ENCODE assay signal across 7 cellular contexts in the genomic region with DNA sequence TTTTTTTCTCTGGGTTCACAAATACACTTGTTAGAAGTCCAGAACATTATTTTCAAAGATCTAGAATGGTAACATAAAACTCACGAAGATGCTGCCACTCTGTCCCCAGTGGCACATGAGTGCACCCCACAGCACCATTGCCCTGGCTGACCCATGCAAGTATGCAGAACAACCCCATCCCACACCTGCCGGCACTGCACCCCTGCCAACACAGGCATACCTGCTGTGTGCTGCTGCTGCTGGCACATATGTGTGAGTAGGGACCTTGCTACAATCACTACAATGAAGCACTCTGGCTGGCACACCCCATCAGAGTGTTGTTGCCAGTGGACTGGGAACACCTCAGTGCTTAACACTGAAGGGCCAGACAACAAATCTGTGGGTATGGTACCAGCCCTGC.
"Had no signal": no experiment of that assay in that cellular context is flagged by ENCODE, and none has a peak within 500 bp of the region (broad histone marks: within the 10 kb centered on the region; RNA-seq: fewer than 3 reads in every experiment).

No MANE protein-coding gene starts in this region.

- ATAC-seq: HepG2, K562 had no signal

- H3K27ac ChIP-seq: HL-60 had no signal

- H3K4me1 Mint-ChIP-seq: IgD-negative memory B cell had no signal

- H3K4me3 ChIP-seq: K562 had no signal

- FAIRE-seq: HepG2, HTR-8/SVneo, K562 had no signal

- H3K9me3 Mint-ChIP-seq: IgD-negative memory B cell had no signal

- H3K27ac Mint-ChIP-seq: IgD-negative memory B cell had no signal

- H3K4me3 Mint-ChIP-seq: IgD-negative memory B cell had no signal

- DNase-seq: IMR-90, KBM-7 had no signal

- H3K27me3 Mint-ChIP-seq: IgD-negative memory B cell had no signal
